ENCODE assay signal across 23 cellular contexts in genomic region chr2:149009928-149010461, GRCh38. TPM values are rescaled to one million over a fixed set of nuclear protein-coding genes. Genes with fewer than 3 reads are reported as not detected.
"Had no signal": no experiment of that assay in that cellular context is flagged by ENCODE, and none has a peak within 500 bp of the region (broad histone marks: within the 10 kb centered on the region; RNA-seq: fewer than 3 reads in every experiment).

No MANE protein-coding gene starts in this region.

- H3K4me1 ChIP-seq: lower lobe of right lung, prostate gland, right atrium auricular region, transverse colon, vagina had no signal

- DNase-seq: hypothalamus; immature natural killer cell; islet precursor cell; left ventricle myocardium superior; lower lobe of right lung; naive thymus-derived CD8-positive, alpha-beta T cell; nephron progenitor cell; nucleus accumbens; stimulated activated CD4-positive, alpha-beta T cell treated with anti-CD3 and anti-CD28 coated beads, Interleukin-12 subunit alpha, Interleukin-12 subunit beta, amount 100 ng/mL, for 4 hours; stimulated activated CD4-positive, alpha-beta T cell treated with anti-CD3 and anti-CD28 coated beads, Interleukin-1b, Interleukin-23, amount 100 ng/mL, for 48 hours; stimulated activated CD4-positive, alpha-beta T cell treated with anti-CD3 and anti-CD28 coated beads, Interleukin-4, amount 100 ng/mL, for 24 hours; transverse colon had no signal

- H3K27me3 ChIP-seq: right atrium auricular region, suprapubic skin, transverse colon, vagina had no signal

- H3K4me1 Mint-ChIP-seq: immature natural killer cell; naive thymus-derived CD8-positive, alpha-beta T cell; stimulated activated effector memory CD8-positive, alpha-beta T cell treated with anti-CD3 and anti-CD28 coated beads, Interleukin-12 subunit alpha, Interleukin-12 subunit beta, amount 100 ng/mL, for 72 hours had no signal

- H3K9me3 ChIP-seq: lower lobe of right lung, prostate gland, right atrium auricular region, suprapubic skin, transverse colon, vagina had no signal

- H3K27ac Mint-ChIP-seq: immature natural killer cell; naive thymus-derived CD8-positive, alpha-beta T cell; nephron progenitor cell; stimulated activated effector memory CD8-positive, alpha-beta T cell treated with anti-CD3 and anti-CD28 coated beads, Interleukin-12 subunit alpha, Interleukin-12 subunit beta, amount 100 ng/mL, for 72 hours; stimulated activated naive CD8-positive, alpha-beta T cell treated with anti-CD3 and anti-CD28 coated beads, Interleukin-15, Interleukin-2, amounts not matched to agents 100 ng/mL and 50 ng/mL, for 24 hours had no signal

- H3K9me3 Mint-ChIP-seq: immature natural killer cell; naive thymus-derived CD8-positive, alpha-beta T cell; nephron progenitor cell; stimulated activated effector memory CD8-positive, alpha-beta T cell treated with anti-CD3 and anti-CD28 coated beads, Interleukin-12 subunit alpha, Interleukin-12 subunit beta, amount 100 ng/mL, for 72 hours; stimulated activated naive CD8-positive, alpha-beta T cell treated with anti-CD3 and anti-CD28 coated beads, Interleukin-15, Interleukin-2, amounts not matched to agents 100 ng/mL and 50 ng/mL, for 24 hours had no signal

- H3K27ac ChIP-seq: coronary artery, lower lobe of right lung, prostate gland, right atrium auricular region, suprapubic skin, transverse colon, vagina had no signal

- H3K4me3 Mint-ChIP-seq: immature natural killer cell; naive thymus-derived CD8-positive, alpha-beta T cell; nephron progenitor cell; stimulated activated effector memory CD8-positive, alpha-beta T cell treated with anti-CD3 and anti-CD28 coated beads, Interleukin-12 subunit alpha, Interleukin-12 subunit beta, amount 100 ng/mL, for 72 hours; stimulated activated naive CD8-positive, alpha-beta T cell treated with anti-CD3 and anti-CD28 coated beads, Interleukin-15, Interleukin-2, amounts not matched to agents 100 ng/mL and 50 ng/mL, for 24 hours had no signal

- ATAC-seq: left ventricle myocardium superior; lower lobe of right lung; naive thymus-derived CD8-positive, alpha-beta T cell; sciatic nerve; stimulated activated effector memory CD8-positive, alpha-beta T cell treated with anti-CD3 and anti-CD28 coated beads, Interleukin-12 subunit alpha, Interleukin-12 subunit beta, amount 100 ng/mL, for 72 hours had no signal

- H3K27me3 Mint-ChIP-seq: naive thymus-derived CD8-positive, alpha-beta T cell; stimulated activated naive CD8-positive, alpha-beta T cell treated with anti-CD3 and anti-CD28 coated beads, Interleukin-15, Interleukin-2, amounts not matched to agents 100 ng/mL and 50 ng/mL, for 24 hours had no signal

- H3K4me3 ChIP-seq: coronary artery, lower lobe of right lung, prostate gland, right atrium auricular region, smooth muscle cell, suprapubic skin, transverse colon, vagina had no signal

- H3K4me2 ChIP-seq: smooth muscle cell had no signal

- H3K36me3 ChIP-seq: lower lobe of right lung, prostate gland, right atrium auricular region, suprapubic skin, transverse colon, vagina had no signal

RNA-seq across cellular contexts. Expression of gene LYPD6B, which starts 28.5 kb away (rescaled TPM):
- total RNA-seq: dermis microvascular lymphatic vessel endothelial cell; left ventricle myocardium superior; mesenteric fat pad; naive thymus-derived CD8-positive, alpha-beta T cell; sciatic nerve had no signal
- polyA plus RNA-seq: immature natural killer cell; naive thymus-derived CD8-positive, alpha-beta T cell had no signal
